In the genomic region with DNA sequence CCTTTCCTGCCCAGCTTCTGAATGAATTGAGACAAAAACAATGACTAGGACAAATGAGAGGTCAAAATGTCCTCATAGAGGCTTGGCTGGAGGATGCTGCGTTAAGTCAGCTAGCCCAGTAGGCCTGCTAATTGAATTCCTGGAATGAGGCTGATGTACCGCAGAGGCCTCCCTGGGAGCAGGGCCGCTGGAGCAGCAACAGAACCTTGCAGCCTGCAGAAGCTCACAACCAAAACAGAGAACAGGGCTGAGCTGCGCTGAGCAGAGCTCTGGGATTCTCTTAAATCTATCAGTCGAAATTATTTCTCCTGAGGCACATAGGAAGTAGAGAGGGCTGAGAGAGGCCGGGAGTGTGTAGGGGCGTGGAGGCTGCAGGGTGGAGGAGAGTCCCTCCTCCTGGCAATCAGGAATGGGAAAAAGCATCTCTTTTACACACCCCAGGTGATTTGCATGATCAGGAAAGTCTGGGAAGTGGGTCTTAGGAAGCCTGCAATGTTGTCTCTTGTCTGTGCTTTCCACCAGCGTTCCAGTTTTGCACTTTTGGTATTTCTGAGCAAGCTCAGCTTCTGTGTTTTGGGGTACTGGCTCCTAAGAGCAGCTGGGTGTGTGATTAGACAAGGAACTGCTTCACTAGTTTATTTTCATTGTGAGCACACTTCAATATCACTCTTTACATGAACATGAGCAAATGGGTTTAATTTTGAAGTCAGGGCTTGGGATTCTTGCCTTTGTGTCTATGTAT, we compare ENCODE assay signal across 1 cellular context.
TF ChIP-seq lines count a peak whose summit lies in the region.

No MANE protein-coding gene starts in this region.

TF ChIP-seq in H1, 55 proteins besides CTCF, POLR2A, EP300 and RAD21:
- TF ChIP-seq CHD1 (IDR thresholded peaks at IDR 0.05; ENCODE audit: low read depth, low read length) (no peak), TEAD4 (IDR thresholded peaks at IDR 0.05; ENCODE audit: low read depth, low read length) (0 out of 2 replicates have a peak, but pooled peaks have one; percentile 19), RNF2 (IDR thresholded peaks at IDR 0.05; ENCODE audit: borderline replicate concordance, low read depth, low read length, missing control alignments, poor library complexity, severe bottlenecking) (no peak), CTBP2 (IDR thresholded peaks at IDR 0.05; ENCODE audit: borderline replicate concordance, insufficient read depth, insufficient read length, low read length) (no peak), CEBPB (IDR thresholded peaks at IDR 0.05; ENCODE audit: low read depth, low read length) (no peak), EGR1 (IDR thresholded peaks at IDR 0.05; ENCODE audit: borderline replicate concordance, low read depth, low read length) (no peak)
